8 cellular contexts compared by ENCODE assay signal in the genomic region with DNA sequence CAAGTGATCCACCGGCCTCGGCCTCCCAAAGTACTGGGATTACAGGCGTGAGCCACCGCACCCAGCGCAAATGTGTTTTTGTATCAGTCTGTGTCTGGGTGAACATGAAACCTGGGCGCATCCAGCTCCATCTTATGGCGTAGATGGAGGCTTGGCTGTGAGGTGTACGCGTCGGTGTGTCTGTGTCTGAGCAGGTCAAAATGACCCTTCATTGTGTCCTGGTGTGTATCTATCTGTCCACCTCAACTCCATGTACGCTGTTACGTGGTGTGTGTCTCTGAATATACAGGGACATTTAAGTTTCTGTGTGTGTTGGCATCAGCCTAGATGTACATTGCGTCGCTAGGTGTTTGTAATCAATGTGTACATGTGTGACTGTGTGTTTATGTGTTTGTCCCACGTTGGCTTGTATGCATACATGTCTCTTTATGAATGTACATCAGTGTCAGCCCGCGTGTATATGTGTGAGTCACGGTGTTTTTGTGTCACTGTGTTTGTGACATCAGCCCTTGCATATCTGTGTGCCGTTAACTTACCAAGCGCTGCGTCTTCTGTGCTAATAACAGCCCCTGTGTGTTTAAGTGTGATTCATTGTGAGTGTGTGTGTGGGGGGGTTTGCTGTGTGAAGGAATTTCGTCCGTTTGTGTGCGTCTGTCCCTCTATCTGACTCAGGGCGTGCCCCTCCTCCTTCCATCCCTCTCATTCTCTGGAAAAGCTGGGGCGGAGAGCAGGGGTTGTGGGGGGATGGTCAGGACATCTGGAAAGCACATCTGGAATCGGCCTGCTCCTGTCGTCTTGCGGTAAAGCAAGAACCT. TPM values are rescaled to one million over a fixed set of nuclear protein-coding genes. Genes with fewer than 3 reads are reported as not detected.
DNase-seq lines count a peak whose midpoint lies in the region; ATAC-seq, FAIRE-seq and TF ChIP-seq lines count a peak whose summit lies in the region.

No MANE protein-coding gene starts in this region.

- peak; percentile 89 to 90 for ATAC-seq in activated T-cell treated with anti-CD3 and anti-CD28 coated beads, Interleukin-2, amount 50 U/mL, for 72 hours (replicated peaks in 1 of 2)
- ATAC-seq in foreskin keratinocyte, result peak; percentile 76

- H3K4me1 ChIP-seq in foreskin keratinocyte, result peaks cover 26% of the 10 kb centered on the region
- peaks cover 7% of the 10 kb centered on the region for H3K4me1 ChIP-seq in ovary (ENCODE audit: insufficient read depth)

- H3K4me3 Mint-ChIP-seq in activated T-cell treated with anti-CD3 and anti-CD28 coated beads, Interleukin-2, amount 50 U/mL, for 72 hours, result peak overlapping the region; percentile 76 to 87

- H3K9me3 ChIP-seq in ovary, result no peaks in the 10 kb centered on the region

- H3K36me3 Mint-ChIP-seq in activated T-cell treated with anti-CD3 and anti-CD28 coated beads, Interleukin-2, amount 50 U/mL, for 72 hours (ENCODE audit: insufficient read depth in 2 of 2), result peaks cover 0 to 3% of the 10 kb centered on the region in 2 donors

- WGBS in ovary, 3 donors, result 46 to 47% (median 47%) methylated on average over 29 of the region's 29 CpGs

- H3K27ac ChIP-seq in foreskin keratinocyte (peak overlapping the region; percentile 81), ovary (peak overlapping the region; percentile 65 to 84)

- no peak for TF ChIP-seq CTCF in foreskin keratinocyte (conservative IDR thresholded peaks at IDR 0.05)
- no peak for TF ChIP-seq CTCF in ovary (IDR thresholded peaks at IDR 0.05)

- H3K4me1 Mint-ChIP-seq in activated T-cell treated with anti-CD3 and anti-CD28 coated beads, Interleukin-2, amount 50 U/mL, for 72 hours (ENCODE audit: low read depth), result peaks cover 40% of the 10 kb centered on the region

- DNase-seq in stimulated activated CD8-positive, alpha-beta memory T cell treated with anti-CD3 and anti-CD28 coated beads, Interleukin-12 subunit alpha, Interleukin-12 subunit beta, amount 100 ng/mL, for 1 hour (ENCODE audit: low read depth), result peak; percentile 22
- no peak for DNase-seq in stimulated activated CD8-positive, alpha-beta memory T cell treated with anti-CD3 and anti-CD28 coated beads, Interleukin-4, amount 100 ng/mL, for 48 hours
- DNase-seq in activated T-cell treated with anti-CD3 and anti-CD28 coated beads, Interleukin-2, amount 50 U/mL, for 72 hours, result peak; percentile 61 to 79
- DNase-seq in foreskin keratinocyte (peak; percentile 98 to 99), ovary (peak in 3 of 5 donors; percentile 75 to 87 (median 82)), urothelium cell line (ENCODE audit: low spot score) (peak; percentile 90), DMS153 treated with DMSO at 0.1 percent for 48 hours (lab: John Stamatoyannopoulos, UW; ENCODE audit: unreplicated experiment) (no peak), NCI-H1930 (lab: John Stamatoyannopoulos, UW) (no peak)

- peak overlapping the region; percentile 42 for H3K4me3 ChIP-seq in ovary

- peaks cover 11% of the 10 kb centered on the region for H3K27me3 Mint-ChIP-seq in activated T-cell treated with anti-CD3 and anti-CD28 coated beads, Interleukin-2, amount 50 U/mL, for 72 hours (ENCODE audit: low read depth)

- no peaks in the 10 kb centered on the region for H3K9me3 Mint-ChIP-seq in activated T-cell treated with anti-CD3 and anti-CD28 coated beads, Interleukin-2, amount 50 U/mL, for 72 hours

- H3K27ac Mint-ChIP-seq in activated T-cell treated with anti-CD3 and anti-CD28 coated beads, Interleukin-2, amount 50 U/mL, for 72 hours, result peak overlapping the region; percentile 51

- intact Hi-C loops in ovary (cut with DNase I), result no loop called here

- peak; percentile 91 for FAIRE-seq in urothelium cell line (lab: Jason Lieb, UNC)

- H3K27me3 ChIP-seq in foreskin keratinocyte, result no peaks in the 10 kb centered on the region
- no peaks in the 10 kb centered on the region for H3K27me3 ChIP-seq in ovary

- peak; percentile 21 for TF ChIP-seq EP300 in ovary (IDR thresholded peaks at IDR 0.05)

- no peak for TF ChIP-seq POLR2A in ovary (IDR thresholded peaks at IDR 0.05)

- no peaks in the 10 kb centered on the region for H3K36me3 ChIP-seq in ovary

RNA-seq across cellular contexts. Expression of a gene that starts 6.4 kb away (rescaled TPM):
- total RNA-seq in activated T-cell treated with anti-CD3 and anti-CD28 coated beads, Interleukin-2, amount 50 U/mL, for 72 hours, result under 1 TPM; 0.17 to 0.44 TPM
- total RNA-seq in foreskin keratinocyte (163 and 167 TPM in 2 replicates), ovary (10 to 100 TPM; 24.0 to 67.7 (median 36.1) TPM)
- polyA plus RNA-seq in foreskin keratinocyte (55.7 and 59.9 TPM in 2 replicates), ovary (10 to 100 TPM; 18.1 to 34.7 TPM)

RNA-seq across cellular contexts. Expression of a gene that starts 32.4 kb away (rescaled TPM):
- total RNA-seq in activated T-cell treated with anti-CD3 and anti-CD28 coated beads, Interleukin-2, amount 50 U/mL, for 72 hours, result 1 to 10 TPM in 1 of 2 donors, under 1 TPM in 1; 0.35 to 1.2 TPM
- total RNA-seq in foreskin keratinocyte (8.5 and 10.8 TPM in 2 replicates), ovary (1 to 10 TPM in 5 of 7 donors, under 1 TPM in 2; 0.33 to 6.9 (median 1.3) TPM)
- polyA plus RNA-seq in foreskin keratinocyte (11.5 and 13.4 TPM in 2 replicates), ovary (under 1 TPM; 0.15 to 0.40 TPM)

RNA-seq across cellular contexts. Expression of a gene that starts 38.7 kb away (rescaled TPM):
- total RNA-seq in activated T-cell treated with anti-CD3 and anti-CD28 coated beads, Interleukin-2, amount 50 U/mL, for 72 hours, result 100 to 1,000 TPM; 276 to 351 TPM
- total RNA-seq in foreskin keratinocyte (129 and 140 TPM in 2 replicates), ovary (100 to 1,000 TPM; 102 to 259 (median 223) TPM)
- polyA plus RNA-seq in foreskin keratinocyte (106 and 123 TPM in 2 replicates), ovary (100 to 1,000 TPM; 144 to 211 TPM)

Comparison
In these comparisons a context has a peak if more than half of its experiments do, and no peak if none do; other contexts are left out.
1. DNase-seq: peak in stimulated activated CD8-positive, alpha-beta memory T cell treated with anti-CD3 and anti-CD28 coated beads, Interleukin-12 subunit alpha, Interleukin-12 subunit beta, amount 100 ng/mL, for 1 hour (single experiment), activated T-cell treated with anti-CD3 and anti-CD28 coated beads, Interleukin-2, amount 50 U/mL, for 72 hours (2 of 2), foreskin keratinocyte (2 of 2), ovary (3 of 5) and urothelium cell line (single experiment); none in stimulated activated CD8-positive, alpha-beta memory T cell treated with anti-CD3 and anti-CD28 coated beads, Interleukin-4, amount 100 ng/mL, for 48 hours (single experiment), DMS153 treated with DMSO at 0.1 percent for 48 hours (single experiment) and NCI-H1930 (0 of 2).
2. RNA of a gene that starts 6.4 kb away (total RNA-seq): 163 to 167 TPM in foreskin keratinocyte and 24.0 to 67.7 TPM in ovary; 0.17 to 0.44 TPM in activated T-cell treated with anti-CD3 and anti-CD28 coated beads, Interleukin-2, amount 50 U/mL, for 72 hours; every median in the first group is over 10 times any median in the second.